9 cellular contexts compared by ENCODE assay signal in the genomic region with DNA sequence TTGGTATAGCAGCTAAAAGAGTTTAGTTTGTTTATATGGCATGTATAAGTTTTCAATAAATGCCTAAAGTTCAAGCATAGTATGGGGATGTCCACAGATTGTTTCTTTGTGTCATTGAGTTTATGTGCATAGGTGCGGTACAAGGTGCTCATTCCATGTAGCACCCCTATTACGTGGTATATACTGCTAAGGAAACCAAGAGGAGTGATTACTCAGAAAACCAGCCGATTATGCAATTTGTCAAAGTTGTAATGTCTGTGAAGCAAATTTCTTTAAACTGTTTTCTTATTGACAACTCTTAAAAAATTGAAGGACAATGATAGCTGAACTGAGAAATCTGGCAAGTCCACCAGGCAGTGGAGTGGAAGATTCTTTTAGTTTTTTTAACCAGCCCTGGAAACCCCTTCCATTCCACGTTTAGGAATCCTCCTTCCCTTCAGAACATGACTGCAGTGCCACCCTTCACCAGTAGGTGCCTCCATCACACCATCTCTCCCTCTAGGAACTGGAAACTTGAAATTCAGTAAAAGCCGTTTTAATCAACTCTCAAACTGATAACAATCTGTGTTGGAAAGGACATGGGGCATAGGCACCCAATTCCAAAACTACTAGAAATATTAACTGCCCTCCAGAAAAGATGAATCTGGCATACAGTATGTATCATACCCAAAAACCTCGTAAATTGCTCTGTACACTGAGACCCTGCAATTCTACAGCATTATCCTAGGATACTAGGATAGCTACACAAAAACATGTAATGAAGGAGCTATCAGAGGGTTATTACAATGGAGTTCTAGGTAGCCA. TPM values are rescaled to one million over a fixed set of nuclear protein-coding genes. Genes with fewer than 3 reads are reported as not detected.
DNase-seq lines count a peak whose midpoint lies in the region; ATAC-seq and TF ChIP-seq lines count a peak whose summit lies in the region.
"Had no signal": no experiment of that assay in that cellular context is flagged by ENCODE, and none has a peak within 500 bp of the region (broad histone marks: within the 10 kb centered on the region; RNA-seq: fewer than 3 reads in every experiment).

No MANE protein-coding gene starts in this region.

- H3K36me3 Mint-ChIP-seq in CD4-positive, alpha-beta memory T cell, result peaks cover under 1 to 2% of the 10 kb centered on the region in 2 donors
- no peaks in the 10 kb centered on the region for H3K36me3 Mint-ChIP-seq in activated T-cell treated with anti-CD3 and anti-CD28 coated beads, Interleukin-2, amount 50 U/mL, for 4 hours (ENCODE audit: insufficient read depth)
- peaks cover 3% of the 10 kb centered on the region for H3K36me3 Mint-ChIP-seq in neural progenitor cell
- H3K36me3 Mint-ChIP-seq: IgD-negative memory B cell had no signal

- CTCF ChIA-PET in CD4-positive, alpha-beta memory T cell (lab: Charles Lee; ENCODE audit: partially characterized antibody), result interaction anchor here (0.6 to 8.2 kb wide), 36 partner anchors 9 to 706 kb away, joined by 3 to 113 read pairs (median 4); a partner anchor contains a TSS

- H3K4me1 Mint-ChIP-seq in CD4-positive, alpha-beta memory T cell, result peaks cover 9 to 17% (median 11%) of the 10 kb centered on the region in 4 donors
- peaks cover 11% of the 10 kb centered on the region for H3K4me1 Mint-ChIP-seq in activated T-cell treated with anti-CD3 and anti-CD28 coated beads, Interleukin-2, amount 50 U/mL, for 4 hours (ENCODE audit: low read depth)
- H3K4me1 Mint-ChIP-seq in neural progenitor cell, result peaks cover 3% of the 10 kb centered on the region
- H3K4me1 Mint-ChIP-seq: IgD-negative memory B cell had no signal

- H3K4me2 ChIP-seq in neural progenitor cell, result no peak overlapping the region

- H3K9ac ChIP-seq in neural progenitor cell, result no peak overlapping the region
- peak overlapping the region; percentile 4 to 66 (median 31) for H3K9ac ChIP-seq in subcutaneous abdominal adipose tissue (ENCODE audit: low read length in 5 of 5)

- no peak overlapping the region for H3K4me3 ChIP-seq in CD4-positive, alpha-beta memory T cell (ENCODE audit: low read length in 2 of 2)
- no peak overlapping the region for H3K4me3 ChIP-seq in Peyer's patch
- no peak overlapping the region for H3K4me3 ChIP-seq in fibroblast of mammary gland (ENCODE audit: control insufficient read depth, low read depth, low read length)
- H3K4me3 ChIP-seq in neural progenitor cell, result no peak overlapping the region
- no peak overlapping the region for H3K4me3 ChIP-seq in subcutaneous abdominal adipose tissue (ENCODE audit: low read depth in 1 of 5, low read length in 5 of 5)

- no peaks in the 10 kb centered on the region for H3K36me3 ChIP-seq in CD4-positive, alpha-beta memory T cell (ENCODE audit: insufficient read depth, low read length)
- peaks cover 0 to 5% (median 0%) of the 10 kb centered on the region in 3 donors for H3K36me3 ChIP-seq in Peyer's patch
- no peaks in the 10 kb centered on the region for H3K36me3 ChIP-seq in neural progenitor cell
- H3K36me3 ChIP-seq in subcutaneous abdominal adipose tissue (ENCODE audit: control insufficient read depth in 5 of 5, insufficient read depth in 5 of 5, low read length in 5 of 5), result peaks cover 0 to 3% (median 0%) of the 10 kb centered on the region in 5 donors

- peaks cover 11% of the 10 kb centered on the region for H3K4me1 ChIP-seq in CD4-positive, alpha-beta memory T cell (ENCODE audit: insufficient read depth, low read length)
- H3K4me1 ChIP-seq in Peyer's patch (peaks cover 0 to 5% (median 0%) of the 10 kb centered on the region in 4 donors), neural progenitor cell (no peaks in the 10 kb centered on the region), subcutaneous abdominal adipose tissue (ENCODE audit: control insufficient read depth in 5 of 5, insufficient read depth in 5 of 5, low read length in 5 of 5) (peaks cover 12 to 56% (median 50%) of the 10 kb centered on the region in 5 donors)

- no peaks in the 10 kb centered on the region for H4K20me1 ChIP-seq in neural progenitor cell (ENCODE audit: low read depth)

- H3K27me3 Mint-ChIP-seq in CD4-positive, alpha-beta memory T cell, result no peaks in the 10 kb centered on the region
- H3K27me3 Mint-ChIP-seq in activated T-cell treated with anti-CD3 and anti-CD28 coated beads, Interleukin-2, amount 50 U/mL, for 4 hours (ENCODE audit: low read depth), result no peaks in the 10 kb centered on the region
- peaks cover 2% of the 10 kb centered on the region for H3K27me3 Mint-ChIP-seq in neural progenitor cell (ENCODE audit: insufficient read depth, low read depth)

- H3K4me3 Mint-ChIP-seq in CD4-positive, alpha-beta memory T cell, result no peak overlapping the region
- H3K4me3 Mint-ChIP-seq in activated T-cell treated with anti-CD3 and anti-CD28 coated beads, Interleukin-2, amount 50 U/mL, for 4 hours, result no peak overlapping the region
- no peak overlapping the region for H3K4me3 Mint-ChIP-seq in neural progenitor cell
- H3K4me3 Mint-ChIP-seq: IgD-negative memory B cell had no signal

- no peaks in the 10 kb centered on the region for H3K9me3 Mint-ChIP-seq in CD4-positive, alpha-beta memory T cell
- no peaks in the 10 kb centered on the region for H3K9me3 Mint-ChIP-seq in activated T-cell treated with anti-CD3 and anti-CD28 coated beads, Interleukin-2, amount 50 U/mL, for 4 hours
- H3K9me3 Mint-ChIP-seq in neural progenitor cell, result no peaks in the 10 kb centered on the region
- H3K9me3 Mint-ChIP-seq: IgD-negative memory B cell had no signal

- POLR2A ChIA-PET in CD4-positive, alpha-beta memory T cell (lab: Charles Lee; ENCODE audit: partially characterized antibody), result no interaction called here

- no peak overlapping the region for H2AFZ ChIP-seq in neural progenitor cell (replicated peaks)

- no peaks in the 10 kb centered on the region for H3F3A ChIP-seq in neural progenitor cell (ENCODE audit: low read depth)

- H3K27ac ChIP-seq in CD4-positive, alpha-beta memory T cell (ENCODE audit: low read depth, low read length), result no peak overlapping the region
- H3K27ac ChIP-seq in Peyer's patch, result no peak overlapping the region
- no peak overlapping the region for H3K27ac ChIP-seq in neural progenitor cell
- H3K27ac ChIP-seq in subcutaneous abdominal adipose tissue (ENCODE audit: low read depth, low read length), result peak overlapping the region; percentile 83

- intact Hi-C loops in CD4-positive, alpha-beta memory T cell (cut with micrococcal nuclease), result loop anchor here (1.0 to 10.0 kb wide), 8 partner anchors 25 to 1471 kb away; a partner anchor contains a TSS

- no peaks in the 10 kb centered on the region for H3K27me3 ChIP-seq in CD4-positive, alpha-beta memory T cell (ENCODE audit: insufficient read depth, low read length)
- H3K27me3 ChIP-seq in Peyer's patch (no peaks in the 10 kb centered on the region), neural progenitor cell (no peaks in the 10 kb centered on the region), subcutaneous abdominal adipose tissue (ENCODE audit: control insufficient read depth in 5 of 5, insufficient read depth in 4 of 5, low read length in 5 of 5) (no peaks in the 10 kb centered on the region)

- TF ChIP-seq POLR2A in Peyer's patch (IDR thresholded peaks at IDR 0.05), result no peak

- TF ChIP-seq CTCF in Peyer's patch (IDR thresholded peaks at IDR 0.05) (peak; percentile 83 to 99 (median 98)), fibroblast of mammary gland (conservative IDR thresholded peaks at IDR 0.05; ENCODE audit: control insufficient read depth, insufficient read depth, low read depth, low read length) (peak; percentile 100), neural progenitor cell (IDR thresholded peaks at IDR 0.05) (peak; percentile 100)

- no peaks in the 10 kb centered on the region for H3K9me3 ChIP-seq in CD4-positive, alpha-beta memory T cell (ENCODE audit: control insufficient read depth in 1 of 2, low read length in 2 of 2)
- H3K9me3 ChIP-seq in Peyer's patch (no peaks in the 10 kb centered on the region), neural progenitor cell (ENCODE audit: low read depth) (no peaks in the 10 kb centered on the region), subcutaneous abdominal adipose tissue (ENCODE audit: control insufficient read depth in 5 of 5, low read length in 5 of 5) (no peaks in the 10 kb centered on the region)

- no peak for ATAC-seq in activated T-cell treated with anti-CD3 and anti-CD28 coated beads, Interleukin-2, amount 50 U/mL, for 4 hours
- no peak for ATAC-seq in GM18873 (IDR thresholded peaks at IDR 0.05; ENCODE audit: low FRiP score, unreplicated experiment)

- no peaks in the 10 kb centered on the region for H3K79me2 ChIP-seq in neural progenitor cell (ENCODE audit: low read depth)

- H3K27ac Mint-ChIP-seq in CD4-positive, alpha-beta memory T cell, result peak overlapping the region in 2 of 7 donors; percentile 35 to 48
- no peak overlapping the region for H3K27ac Mint-ChIP-seq in neural progenitor cell
- H3K27ac Mint-ChIP-seq: IgD-negative memory B cell had no signal

- DNase-seq in CD4-positive, alpha-beta memory T cell, result peak; percentile 40 to 58 (median 56)
- DNase-seq in HK-2 (ENCODE audit: unreplicated experiment) (peak; percentile 47), Peyer's patch (peak; percentile 66 to 86 (median 72)), fibroblast of mammary gland (ENCODE audit: low read depth) (peak; percentile 73), neural progenitor cell (ENCODE audit: low spot score) (peak; percentile 68)
- peak; percentile 69 for DNase-seq in activated T-cell treated with anti-CD3 and anti-CD28 coated beads, Interleukin-2, amount 50 U/mL, for 4 hours

RNA-seq across cellular contexts. Expression of a gene that starts 43.5 kb away (rescaled TPM):
- 1 to 10 TPM in 1 of 2 experiments, under 1 TPM in 1; 0.53 to 1.1 TPM for total RNA-seq in CD4-positive, alpha-beta memory T cell
- under 1 TPM; 0.22 to 0.39 TPM for polyA plus RNA-seq in CD4-positive, alpha-beta memory T cell
- 1 to 10 TPM; 2.3 to 3.6 (median 2.9) TPM for total RNA-seq in Peyer's patch
- 1 to 10 TPM; 2.9 to 3.9 (median 2.9) TPM for total RNA-seq in activated T-cell treated with anti-CD3 and anti-CD28 coated beads, Interleukin-2, amount 50 U/mL, for 4 hours
- total RNA-seq in neural progenitor cell (ENCODE audit: low replicate concordance), result 9.8 and 13.1 TPM in 2 replicates
- polyA plus RNA-seq: IgD-negative memory B cell had no signal

RNA-seq across cellular contexts. Expression of a gene that starts 43.5 kb away (rescaled TPM):
- 1 to 10 TPM; 3.7 to 4.0 TPM for total RNA-seq in CD4-positive, alpha-beta memory T cell
- 1 to 10 TPM; 2.8 to 3.2 TPM for polyA plus RNA-seq in CD4-positive, alpha-beta memory T cell
- total RNA-seq in Peyer's patch (10 to 100 TPM in 3 of 4 donors, 1 to 10 TPM in 1; 9.1 to 28.2 (median 18.4) TPM), neural progenitor cell (ENCODE audit: low replicate concordance) (46.9 and 56.4 TPM in 2 replicates)
- total RNA-seq in activated T-cell treated with anti-CD3 and anti-CD28 coated beads, Interleukin-2, amount 50 U/mL, for 4 hours, result 1 to 10 TPM; 8.1 to 9.4 (median 9.4) TPM

RNA-seq across cellular contexts. Expression of a gene that starts 50.4 kb away (rescaled TPM):
- 1 to 10 TPM; 6.2 to 7.5 TPM for total RNA-seq in CD4-positive, alpha-beta memory T cell
- polyA plus RNA-seq in CD4-positive, alpha-beta memory T cell, result 1 to 10 TPM in 1 of 2 donors, under 1 TPM in 1; 0.11 to 1.1 TPM
- total RNA-seq in Peyer's patch, result 10 to 100 TPM in 1 of 4 donors, 1 to 10 TPM in 3; 6.5 to 12.2 (median 9.5) TPM
- total RNA-seq in activated T-cell treated with anti-CD3 and anti-CD28 coated beads, Interleukin-2, amount 50 U/mL, for 4 hours, result 1 to 10 TPM; 5.8 to 7.5 (median 7.3) TPM
- total RNA-seq in neural progenitor cell (ENCODE audit: low replicate concordance), result 15.4 and 18.2 TPM in 2 replicates

RNA-seq across cellular contexts. Expression of a gene that starts 50.8 kb away (rescaled TPM):
- 10 to 100 TPM; 25.8 to 27.4 TPM for total RNA-seq in CD4-positive, alpha-beta memory T cell
- 10 to 100 TPM; 42.0 to 54.3 TPM for polyA plus RNA-seq in CD4-positive, alpha-beta memory T cell
- total RNA-seq in Peyer's patch, result 10 to 100 TPM in 2 of 4 donors, 1 to 10 TPM in 2; 8.8 to 53.6 (median 13.2) TPM
- 10 to 100 TPM; 16.0 to 18.2 (median 16.4) TPM for total RNA-seq in activated T-cell treated with anti-CD3 and anti-CD28 coated beads, Interleukin-2, amount 50 U/mL, for 4 hours
- 60.5 and 61.8 TPM in 2 replicates for total RNA-seq in neural progenitor cell (ENCODE audit: low replicate concordance)
